Comparison of ENCODE assay signal across 11 cellular contexts in the genomic region with DNA sequence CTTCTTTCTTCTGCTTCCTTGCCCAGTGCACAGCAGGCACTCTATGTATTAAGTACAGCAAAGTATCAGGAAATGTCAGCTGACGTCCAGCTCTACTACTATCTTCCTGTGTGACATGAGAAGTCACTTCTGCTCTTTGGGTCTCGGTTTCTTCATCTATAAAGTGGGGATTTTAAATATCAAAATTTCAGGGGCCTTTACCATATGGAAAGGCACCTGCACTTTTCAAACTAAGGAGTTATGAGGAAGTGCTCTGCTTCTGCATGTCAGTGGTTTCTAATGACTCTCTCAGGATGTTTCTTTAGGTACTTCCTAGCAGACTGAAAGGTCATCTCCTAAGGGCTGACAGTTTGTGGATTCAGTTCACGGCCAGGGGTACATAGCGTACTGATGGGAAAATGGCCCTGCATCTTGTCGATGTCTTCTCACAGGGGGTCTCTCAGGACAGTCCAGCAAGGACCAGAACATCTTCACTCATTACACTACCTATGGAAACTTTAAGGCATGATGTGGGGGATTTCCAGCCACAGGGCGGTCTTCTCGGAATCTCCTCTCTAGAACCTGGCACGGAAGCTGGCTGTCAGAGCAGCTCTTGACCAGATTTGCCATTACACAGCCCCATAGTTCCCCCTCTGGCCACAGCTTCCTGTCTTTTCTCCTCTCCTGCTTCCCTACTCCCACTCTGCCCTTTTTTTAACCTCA. TPM values are rescaled to one million over a fixed set of nuclear protein-coding genes. Genes with fewer than 3 reads are reported as not detected.
A peak's percentile ranks its signal among the peaks of the same experiment; 100 is the strongest.
DNase-seq lines count a peak whose midpoint lies in the region; ATAC-seq and TF ChIP-seq lines count a peak whose summit lies in the region.
"Had no signal": no experiment of that assay in that cellular context is flagged by ENCODE, and none has a peak within 500 bp of the region (broad histone marks: within the 10 kb centered on the region; RNA-seq: fewer than 3 reads in every experiment).

No MANE protein-coding gene starts in this region.

- TF ChIP-seq POLR2A in GM19099 (IDR thresholded peaks at IDR 0.05; ENCODE audit: extremely low read depth, insufficient read length, low read depth) (peak; percentile 1), sigmoid colon (IDR thresholded peaks at IDR 0.05) (no peak)

- no peaks in the 10 kb centered on the region for H3K9me3 ChIP-seq in CD4-positive, alpha-beta memory T cell (ENCODE audit: control insufficient read depth in 1 of 2, low read length in 2 of 2)
- no peaks in the 10 kb centered on the region for H3K9me3 ChIP-seq in sigmoid colon

- H3K9me3 Mint-ChIP-seq in CD4-positive, alpha-beta memory T cell, result peaks cover 0 to 7% (median 1%) of the 10 kb centered on the region in 8 donors
- H3K9me3 Mint-ChIP-seq in activated T-helper 17 cell treated with anti-CD3 and anti-CD28 coated beads, Interleukin-2, amount 50 U/mL, for 72 hours, result no peaks in the 10 kb centered on the region

- H3K36me3 Mint-ChIP-seq in CD4-positive, alpha-beta memory T cell, result peaks cover 10 to 11% of the 10 kb centered on the region in 2 donors
- H3K36me3 Mint-ChIP-seq in activated T-helper 17 cell treated with anti-CD3 and anti-CD28 coated beads, Interleukin-2, amount 50 U/mL, for 72 hours (ENCODE audit: low read depth), result peaks cover 10% of the 10 kb centered on the region

- peak; percentile 55 for ATAC-seq in HG03060 (IDR thresholded peaks at IDR 0.05; ENCODE audit: low read depth, unreplicated experiment)
- ATAC-seq in activated T-helper 17 cell treated with anti-CD3 and anti-CD28 coated beads, Interleukin-2, amount 50 U/mL, for 72 hours (replicated peaks), result peak; percentile 32
- no peak for ATAC-seq in HG03039 (IDR thresholded peaks at IDR 0.05; ENCODE audit: unreplicated experiment)
- ATAC-seq: HCT116 had no signal

- no peaks in the 10 kb centered on the region for H3K27me3 ChIP-seq in CD4-positive, alpha-beta memory T cell (ENCODE audit: insufficient read depth, low read length)
- no peaks in the 10 kb centered on the region for H3K27me3 ChIP-seq in sigmoid colon

- no peaks in the 10 kb centered on the region for H3K36me3 ChIP-seq in CD4-positive, alpha-beta memory T cell (ENCODE audit: insufficient read depth, low read length)
- peaks cover 0 to 5% (median 0%) of the 10 kb centered on the region in 4 donors for H3K36me3 ChIP-seq in sigmoid colon

- no peak overlapping the region for H3K27ac ChIP-seq in CD4-positive, alpha-beta memory T cell (ENCODE audit: low read depth, low read length)
- H3K27ac ChIP-seq in sigmoid colon, result no peak overlapping the region

- H3K27ac Mint-ChIP-seq in CD4-positive, alpha-beta memory T cell, result peak overlapping the region; percentile 21 to 70 (median 42)
- H3K27ac Mint-ChIP-seq in activated T-helper 17 cell treated with anti-CD3 and anti-CD28 coated beads, Interleukin-2, amount 50 U/mL, for 72 hours, result peak overlapping the region; percentile 77

- 75 to 91% methylated on average over 8 of the region's 8 CpGs for WGBS in sigmoid colon, 2 donors

- H3K27me3 Mint-ChIP-seq in CD4-positive, alpha-beta memory T cell, result no peaks in the 10 kb centered on the region
- H3K27me3 Mint-ChIP-seq in activated T-helper 17 cell treated with anti-CD3 and anti-CD28 coated beads, Interleukin-2, amount 50 U/mL, for 72 hours, result no peaks in the 10 kb centered on the region

- H3K4me3 ChIP-seq in CD4-positive, alpha-beta memory T cell (ENCODE audit: low read length in 2 of 2), result no peak overlapping the region
- no peak overlapping the region for H3K4me3 ChIP-seq in sigmoid colon

- POLR2A ChIA-PET in CD4-positive, alpha-beta memory T cell (lab: Charles Lee; ENCODE audit: partially characterized antibody), result no interaction called here

- H3K4me3 Mint-ChIP-seq in CD4-positive, alpha-beta memory T cell, result no peak overlapping the region
- peak overlapping the region; percentile 25 for H3K4me3 Mint-ChIP-seq in activated T-helper 17 cell treated with anti-CD3 and anti-CD28 coated beads, Interleukin-2, amount 50 U/mL, for 72 hours

- H3K4me1 ChIP-seq in CD4-positive, alpha-beta memory T cell (ENCODE audit: insufficient read depth, low read length), result no peaks in the 10 kb centered on the region
- no peaks in the 10 kb centered on the region for H3K4me1 ChIP-seq in sigmoid colon

- TF ChIP-seq CTCF in sigmoid colon (IDR thresholded peaks at IDR 0.05), result no peak

- CTCF ChIA-PET in CD4-positive, alpha-beta memory T cell (lab: Charles Lee; ENCODE audit: partially characterized antibody), result no interaction called here

- intact Hi-C loops in CD4-positive, alpha-beta memory T cell (cut with micrococcal nuclease), result no loop called here
- intact Hi-C loops in sigmoid colon (cut with DNase I), result no loop called here

- no peak for TF ChIP-seq EP300 in sigmoid colon (IDR thresholded peaks at IDR 0.05)

- peaks cover 0 to 9% (median 2%) of the 10 kb centered on the region in 4 donors for H3K4me1 Mint-ChIP-seq in CD4-positive, alpha-beta memory T cell
- H3K4me1 Mint-ChIP-seq in activated T-helper 17 cell treated with anti-CD3 and anti-CD28 coated beads, Interleukin-2, amount 50 U/mL, for 72 hours, result peaks cover 11% of the 10 kb centered on the region

- no peak for DNase-seq in CD4-positive, alpha-beta memory T cell
- no peak for DNase-seq in sigmoid colon
- DNase-seq in NCI-H774 (lab: John Stamatoyannopoulos, UW), result no peak
- DNase-seq in HT-29 (ENCODE audit: low spot score), result no peak
- DNase-seq: aorta, NCI-H1694 treated with DMSO at 0.1 percent for 48 hours had no signal

RNA-seq across cellular contexts. Expression of a gene that starts 42.0 kb away (rescaled TPM):
- 10 to 100 TPM; 30.1 to 32.5 TPM for total RNA-seq in CD4-positive, alpha-beta memory T cell
- polyA plus RNA-seq in CD4-positive, alpha-beta memory T cell, result 10 to 100 TPM; 12.4 to 21.6 TPM
- total RNA-seq in activated T-helper 17 cell treated with anti-CD3 and anti-CD28 coated beads, Interleukin-2, amount 50 U/mL, for 72 hours, result 10 to 100 TPM; 23.5 to 27.2 TPM
- total RNA-seq in sigmoid colon, result 1 to 10 TPM; 3.9 to 6.6 (median 4.4) TPM
- polyA plus RNA-seq in sigmoid colon, result 1 to 10 TPM; 2.4 to 8.6 (median 5.3) TPM
- total RNA-seq in HT-29 (2014; rRNA removed; shearing (Covaris generic)), result 3.0 and 3.7 TPM in 2 replicates

RNA-seq across cellular contexts. Expression of a gene that starts 45.5 kb away (rescaled TPM):
- 10 to 100 TPM; 31.4 to 35.7 TPM for total RNA-seq in CD4-positive, alpha-beta memory T cell
- polyA plus RNA-seq in CD4-positive, alpha-beta memory T cell, result 10 to 100 TPM in 1 of 2 donors, 1 to 10 TPM in 1; 8.9 to 21.0 TPM
- 10 to 100 TPM; 21.6 to 26.9 TPM for total RNA-seq in activated T-helper 17 cell treated with anti-CD3 and anti-CD28 coated beads, Interleukin-2, amount 50 U/mL, for 72 hours
- total RNA-seq in sigmoid colon, result 10 to 100 TPM; 29.0 to 34.1 (median 31.7) TPM
- 10 to 100 TPM in 1 of 3 donors, 1 to 10 TPM in 2; 5.1 to 18.3 (median 5.4) TPM for polyA plus RNA-seq in sigmoid colon
- 10.0 and 15.5 TPM in 2 replicates for total RNA-seq in HT-29 (2014; rRNA removed; shearing (Covaris generic))
